Comparison of ENCODE assay signal across 8 cellular contexts in the genomic region with DNA sequence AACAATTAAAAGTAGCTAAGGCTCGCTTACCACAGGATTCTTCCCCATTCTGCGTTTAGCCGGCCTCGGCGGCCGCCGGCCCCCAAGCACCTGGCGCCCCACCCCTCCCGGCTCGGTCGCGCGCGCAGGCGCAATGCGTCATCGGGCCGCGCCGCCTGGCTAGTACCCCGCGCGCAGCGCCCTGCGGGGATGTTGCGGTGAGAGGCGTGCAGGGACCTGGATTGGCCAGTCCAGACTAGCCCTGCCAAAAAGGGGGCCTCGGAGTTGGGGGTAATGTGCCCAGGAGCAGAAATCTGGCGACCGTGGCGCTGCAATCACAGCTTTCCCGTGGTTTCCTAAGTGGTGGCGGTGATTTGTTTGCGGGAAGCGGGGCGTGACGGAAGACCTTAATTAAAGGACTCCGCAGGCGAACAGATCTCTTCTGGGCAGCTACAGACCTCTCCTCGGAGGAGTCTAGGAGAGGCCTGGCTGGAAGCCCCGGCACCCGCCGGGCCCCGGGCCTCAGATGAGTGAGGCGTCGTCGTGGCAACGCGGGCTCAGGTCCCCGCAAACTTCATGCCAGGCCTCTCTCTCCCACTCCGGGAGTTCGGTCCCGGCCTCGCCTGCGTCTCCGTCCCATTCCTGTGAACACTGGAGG. TPM values are rescaled to one million over a fixed set of nuclear protein-coding genes. Genes with fewer than 3 reads are reported as not detected.
DNase-seq lines count a peak whose midpoint lies in the region; ATAC-seq lines count a peak whose summit lies in the region.

No MANE protein-coding gene starts in this region.

- H3K4me3 ChIP-seq in CD4-positive, CD25-positive, alpha-beta regulatory T cell (ENCODE audit: low read depth, low read length) = peak overlapping the region; percentile 94
- H3K4me3 ChIP-seq in mononuclear cell (ENCODE audit: low read length) = peak overlapping the region; percentile 86

- H3K4me1 ChIP-seq in CD4-positive, CD25-positive, alpha-beta regulatory T cell (ENCODE audit: control insufficient read depth, insufficient read depth, low read length, poor library complexity, severe bottlenecking) = peaks cover 12% of the 10 kb centered on the region
- H3K4me1 ChIP-seq in mononuclear cell (ENCODE audit: insufficient read depth, low read length) = peaks cover 7% of the 10 kb centered on the region

- no peaks in the 10 kb centered on the region for H3K27me3 ChIP-seq in CD4-positive, CD25-positive, alpha-beta regulatory T cell (ENCODE audit: control insufficient read depth, insufficient read depth, low read length)
- no peaks in the 10 kb centered on the region for H3K27me3 ChIP-seq in mononuclear cell (ENCODE audit: insufficient read depth, low read length)

- H3K27ac Mint-ChIP-seq in CD4-positive, CD25-positive, alpha-beta regulatory T cell = peak overlapping the region; percentile 97 to 99 (median 98)

- H3K27ac ChIP-seq in CD4-positive, CD25-positive, alpha-beta regulatory T cell (ENCODE audit: insufficient read depth, low read length, poor library complexity, severe bottlenecking) = peak overlapping the region; percentile 87

- peaks cover 0 to 11% (median 10%) of the 10 kb centered on the region in 4 donors for H3K4me1 Mint-ChIP-seq in CD4-positive, CD25-positive, alpha-beta regulatory T cell

- H3K4me3 Mint-ChIP-seq in CD4-positive, CD25-positive, alpha-beta regulatory T cell = peak overlapping the region; percentile 93 to 98 (median 95)

- peak; percentile 87 to 89 for ATAC-seq in CD4-positive, CD25-positive, alpha-beta regulatory T cell (ENCODE audit: low read depth in 2 of 2)
- peak; percentile 79 for ATAC-seq in GM19395 (IDR thresholded peaks at IDR 0.05; ENCODE audit: unreplicated experiment)
- peak; percentile 44 for ATAC-seq in HG03558 (IDR thresholded peaks at IDR 0.05; ENCODE audit: extremely low read depth, unreplicated experiment)

- H3K9me3 ChIP-seq in CD4-positive, CD25-positive, alpha-beta regulatory T cell (ENCODE audit: control insufficient read depth in 2 of 2, low read length in 2 of 2) = no peaks in the 10 kb centered on the region
- no peaks in the 10 kb centered on the region for H3K9me3 ChIP-seq in mononuclear cell (ENCODE audit: low read depth, low read length)

- no peaks in the 10 kb centered on the region for H3K36me3 ChIP-seq in CD4-positive, CD25-positive, alpha-beta regulatory T cell (ENCODE audit: control insufficient read depth, insufficient read depth, low read length)

- H3K27me3 Mint-ChIP-seq in CD4-positive, CD25-positive, alpha-beta regulatory T cell = peaks cover 7% of the 10 kb centered on the region

- H3K36me3 Mint-ChIP-seq in CD4-positive, CD25-positive, alpha-beta regulatory T cell = no peaks in the 10 kb centered on the region

- H3K9me3 Mint-ChIP-seq in CD4-positive, CD25-positive, alpha-beta regulatory T cell = no peaks in the 10 kb centered on the region

- peak; percentile 79 to 90 (median 87) for DNase-seq in CD4-positive, CD25-positive, alpha-beta regulatory T cell
- peak; percentile 71 for DNase-seq in NOMO-1 treated with DMSO at 0.1 percent for 48 hours (lab: John Stamatoyannopoulos, UW; ENCODE audit: unreplicated experiment)
- peak; percentile 95 for DNase-seq in activated CD8-positive, alpha-beta memory T cell treated with anti-CD3 and anti-CD28 coated beads, Interleukin-2, amount 50 U/mL, for 48 hours
- DNase-seq in epidermal melanocyte (ENCODE audit: insufficient read length, low spot score) = peak; percentile 50
- peak; percentile 75 to 80 for DNase-seq in stimulated activated CD8-positive, alpha-beta memory T cell treated with anti-CD3 and anti-CD28 coated beads, Interleukin-2, amount 100 ng/mL, for 48 hours (ENCODE audit: low read depth in 2 of 2)

RNA-seq across cellular contexts. Expression of a gene that starts 0.6 kb away (rescaled TPM):
- 6.5 TPM for total RNA-seq in CD4-positive, CD25-positive, alpha-beta regulatory T cell
- polyA plus RNA-seq in CD4-positive, CD25-positive, alpha-beta regulatory T cell = 1 to 10 TPM; 2.4 to 5.5 (median 4.0) TPM
- total RNA-seq in mononuclear cell = 4.2 TPM

RNA-seq across cellular contexts. Expression of a gene that starts 55.7 kb away (rescaled TPM):
- not detected for total RNA-seq in CD4-positive, CD25-positive, alpha-beta regulatory T cell
- polyA plus RNA-seq in CD4-positive, CD25-positive, alpha-beta regulatory T cell = not detected
- under 0.01 TPM for total RNA-seq in mononuclear cell

Comparison
In these comparisons a context has a peak if more than half of its experiments do, and no peak if none do; other contexts are left out.
1. Peak in every context shown above with its lines: DNase-seq, ATAC-seq, H3K4me3 ChIP-seq and H3K27ac ChIP-seq.